Comparison of ENCODE assay signal across 17 cellular contexts in genomic region chr10:112558476-112559166, GRCh38.
DNase-seq lines count a peak whose midpoint lies in the region; ATAC-seq and TF ChIP-seq lines count a peak whose summit lies in the region.
"Had no signal": no experiment of that assay in that cellular context is flagged by ENCODE, and none has a peak within 500 bp of the region (broad histone marks: within the 10 kb centered on the region; RNA-seq: fewer than 3 reads in every experiment).

No MANE protein-coding gene starts in this region.

- CTCF ChIA-PET in A673 (lab: Charles Lee) = no interaction called here
- CTCF ChIA-PET in HEK293T (lab: Yijun Ruan, JAX) = no interaction called here

- H3K4me1 Mint-ChIP-seq in naive thymus-derived CD8-positive, alpha-beta T cell = peaks cover 12 to 27% (median 25%) of the 10 kb centered on the region in 4 donors

- H3K27me3 ChIP-seq in A673 (replicated peaks; ENCODE audit: insufficient read depth, low read depth, low read length, poor library complexity) (no peaks in the 10 kb centered on the region), BE2C (no peaks in the 10 kb centered on the region)

- H3K9me3 Mint-ChIP-seq in naive thymus-derived CD8-positive, alpha-beta T cell = no peaks in the 10 kb centered on the region
- H3K9me3 Mint-ChIP-seq: CD4-positive, alpha-beta memory T cell had no signal

- intact Hi-C loops in A673 (cut with micrococcal nuclease; ENCODE audit: unreplicated experiment) = no loop called here

- peak; percentile 4 for DNase-seq in A673 (ENCODE audit: low spot score)
- DNase-seq in BE2C = peak; percentile 13
- no peak for DNase-seq in HEK293T (ENCODE audit: extremely low spot score)
- peak in 2 of 10 donors; percentile 4 to 32 for DNase-seq in naive thymus-derived CD8-positive, alpha-beta T cell
- DNase-seq in NOMO-1 (lab: John Stamatoyannopoulos, UW; ENCODE audit: unreplicated experiment in 2 of 2) = no peak
- DNase-seq in AG20443 (ENCODE audit: low spot score) = no peak
- DNase-seq: AML-193; C1 segment of cervical spinal cord; Calu3; CD4-positive, alpha-beta memory T cell; COR-L47; DMS53; DMS79 treated with DMSO at 0.1 percent for 48 hours; GF-D8; GM23248; HCEC 1CT had no signal

- H3K36me3 Mint-ChIP-seq in naive thymus-derived CD8-positive, alpha-beta T cell = peaks cover 0 to 1% (median 0%) of the 10 kb centered on the region in 3 donors

- H3K9me3 ChIP-seq in A673 (ENCODE audit: low read depth, low read length, poor library complexity, severe bottlenecking) (no peaks in the 10 kb centered on the region), BE2C (no peaks in the 10 kb centered on the region)

- no peak overlapping the region for H3K27ac ChIP-seq in A673 (ENCODE audit: low read depth, low read length, poor library complexity, severe bottlenecking)
- H3K27ac ChIP-seq: GM23248 had no signal

- no peaks in the 10 kb centered on the region for H3K36me3 ChIP-seq in A673 (ENCODE audit: insufficient read depth, low read length, poor library complexity, severe bottlenecking)
- H3K36me3 ChIP-seq in BE2C = no peaks in the 10 kb centered on the region

- no peaks in the 10 kb centered on the region for H3K27me3 Mint-ChIP-seq in naive thymus-derived CD8-positive, alpha-beta T cell
- H3K27me3 Mint-ChIP-seq: CD4-positive, alpha-beta memory T cell had no signal

- H3K4me3 Mint-ChIP-seq in naive thymus-derived CD8-positive, alpha-beta T cell = peak overlapping the region in 7 of 10 donors; percentile 5 to 71 (median 43)
- H3K4me3 Mint-ChIP-seq: CD4-positive, alpha-beta memory T cell had no signal

- BruUV-seq in A673 (replicated peaks; lab: Mats Ljungman, UMichigan) = no TSS peak

- TF ChIP-seq CTCF in A673 (conservative IDR thresholded peaks at IDR 0.05; ENCODE audit: low read depth, low read length) (no peak), BE2C (IDR thresholded peaks at IDR 0.05; ENCODE audit: low read depth, low read length) (no peak)

- H3K4me3 ChIP-seq in A673 (ENCODE audit: low read depth, low read length, poor library complexity, severe bottlenecking) (no peak overlapping the region), BE2C (ENCODE audit: low read depth, low read length) (no peak overlapping the region)
- H3K4me3 ChIP-seq: GM23248 had no signal

- POLR2A ChIA-PET in A673 (lab: Charles Lee; ENCODE audit: low non-redundant PET) (no interaction called here), HEK293T (lab: Yijun Ruan, JAX) (no interaction called here)
- POLR2A ChIA-PET in naive thymus-derived CD8-positive, alpha-beta T cell (lab: Charles Lee) = no interaction called here

- peak overlapping the region in 7 of 10 donors; percentile 2 to 55 (median 30) for H3K27ac Mint-ChIP-seq in naive thymus-derived CD8-positive, alpha-beta T cell
- H3K27ac Mint-ChIP-seq: CD4-positive, alpha-beta memory T cell had no signal

- no peaks in the 10 kb centered on the region for H3K4me1 ChIP-seq in A673 (ENCODE audit: insufficient read depth, low read length, poor library complexity, severe bottlenecking)
- peaks cover 3% of the 10 kb centered on the region; the same call in 1 of the 2 replicates for H3K4me1 ChIP-seq in BE2C

- ATAC-seq in naive thymus-derived CD8-positive, alpha-beta T cell = peak in 1 of 2 donors; percentile 51
- ATAC-seq in GM19351 (IDR thresholded peaks at IDR 0.05; ENCODE audit: unreplicated experiment) = no peak

TF ChIP-seq in HEK293T, 16 proteins besides CTCF, POLR2A, EP300 and RAD21:
- TF ChIP-seq PKNOX1 (IDR thresholded peaks at IDR 0.05) = peak; percentile 87
- no peak for TF ChIP-seq LEF1 (IDR thresholded peaks at IDR 0.05; ENCODE audit: borderline replicate concordance)
- TF ChIP-seq FOXK2 (IDR thresholded peaks at IDR 0.05) = no peak
- TF ChIP-seq ELF4 (IDR thresholded peaks at IDR 0.05) = no peak
- no peak for TF ChIP-seq NFRKB (IDR thresholded peaks at IDR 0.05)

Comparison
In these comparisons a context has a peak if more than half of its experiments do, and no peak if none do; other contexts are left out.
1. DNase-seq: peak in A673 (single experiment) and BE2C (single experiment); none in HEK293T (single experiment), NOMO-1 (0 of 2) and AG20443 (single experiment).